ENCODE assay signal across 8 cellular contexts in genomic region chr7:75442465-75443111, GRCh38. TPM values are rescaled to one million over a fixed set of nuclear protein-coding genes. Genes with fewer than 3 reads are reported as not detected.
DNase-seq lines count a peak whose midpoint lies in the region; ATAC-seq and TF ChIP-seq lines count a peak whose summit lies in the region.
"Not testable (repeated sequence)": the region's sequence is repeated elsewhere in the genome, so short reads cannot be mapped to it uniquely, and the experiment has no call there.

No MANE protein-coding gene starts in this region.

- POLR2A ChIA-PET in PC-3 (lab: Charles Lee; ENCODE audit: unreplicated experiment) = not testable (repeated sequence)

- not testable (repeated sequence) for BruUV-seq in PC-3 (replicated peaks; lab: Mats Ljungman, UMichigan)

- not testable (repeated sequence) for H3K9me3 ChIP-seq in PC-3 (ENCODE audit: low read length); lung (ENCODE audit: control insufficient read depth in 2 of 2, insufficient read depth in 1 of 2, low read length in 1 of 2)

- H3K4me2 ChIP-seq in PC-3 (ENCODE audit: low read length) = peak overlapping the region; percentile 70

- H3K36me3 Mint-ChIP-seq in activated T-helper 17 cell treated with anti-CD3 and anti-CD28 coated beads, Interleukin-2, amount 50 U/mL, for 72 hours (ENCODE audit: low read depth) = peaks cover 49% of the 10 kb centered on the region

- peak overlapping the region; percentile 69 for H3K9ac ChIP-seq in PC-3 (ENCODE audit: low read length)

- H3K27me3 Mint-ChIP-seq in activated T-helper 17 cell treated with anti-CD3 and anti-CD28 coated beads, Interleukin-2, amount 50 U/mL, for 72 hours = not testable (repeated sequence)

- peak overlapping the region; percentile 90 for H3K27ac Mint-ChIP-seq in activated T-helper 17 cell treated with anti-CD3 and anti-CD28 coated beads, Interleukin-2, amount 50 U/mL, for 72 hours

- not testable (repeated sequence) for H4K20me1 ChIP-seq in PC-3 (ENCODE audit: low read length)

- not testable (repeated sequence) for H3F3A ChIP-seq in PC-3 (ENCODE audit: low read length, unreplicated experiment)

- CTCF ChIA-PET in PC-3 (lab: Charles Lee) = not testable (repeated sequence)

- intact Hi-C loops in PC-3 (cut with micrococcal nuclease) = not testable (repeated sequence)

- H3K9me2 ChIP-seq in PC-3 (replicated peaks; ENCODE audit: low read length) = not testable (repeated sequence)

- TF ChIP-seq CTCF in PC-3 (conservative IDR thresholded peaks at IDR 0.05; ENCODE audit: low read depth, low read length); epithelial cell of proximal tubule (conservative IDR thresholded peaks at IDR 0.05; ENCODE audit: low read depth, low read length); lung (IDR thresholded peaks at IDR 0.05; ENCODE audit: control extremely low read depth, extremely low read depth): not testable (repeated sequence)

- not testable (repeated sequence) for H3K27me3 ChIP-seq in PC-3 (ENCODE audit: low read length); lung (ENCODE audit: control insufficient read depth, insufficient read depth)

- WGBS in lung, 2 donors = 1% methylated on average over 15 to 47 of the region's 76 CpGs

- DNase-seq in DMS79 treated with DMSO at 0.1 percent for 48 hours (lab: John Stamatoyannopoulos, UW) (peak; percentile 3), PC-3 (peak; percentile 11)
- DNase-seq in epithelial cell of proximal tubule (ENCODE audit: low read depth); lung (ENCODE audit: low spot score): not testable (repeated sequence)
- DNase-seq in stimulated activated CD4-positive, alpha-beta T cell treated with anti-CD3 and anti-CD28 coated beads, Interleukin-4, amount 100 ng/mL, for 24 hours = peak; percentile 17

- not testable (repeated sequence) for H2AFZ ChIP-seq in PC-3 (ENCODE audit: low read length)

- not testable (repeated sequence) for H3K4me1 ChIP-seq in PC-3 (ENCODE audit: insufficient read depth, low read length); lung (ENCODE audit: control insufficient read depth in 2 of 2, insufficient read depth in 2 of 2, low read length in 2 of 2)

- H3K4me1 Mint-ChIP-seq in activated T-helper 17 cell treated with anti-CD3 and anti-CD28 coated beads, Interleukin-2, amount 50 U/mL, for 72 hours = peaks cover 13% of the 10 kb centered on the region

- H3K9me3 Mint-ChIP-seq in activated T-helper 17 cell treated with anti-CD3 and anti-CD28 coated beads, Interleukin-2, amount 50 U/mL, for 72 hours = not testable (repeated sequence)

- H3K79me2 ChIP-seq in PC-3 (ENCODE audit: low read length) = not testable (repeated sequence)

- H3K4me3 Mint-ChIP-seq in activated T-helper 17 cell treated with anti-CD3 and anti-CD28 coated beads, Interleukin-2, amount 50 U/mL, for 72 hours = peak overlapping the region; percentile 78

- H3K36me3 ChIP-seq in PC-3 (ENCODE audit: low read depth, low read length) (peaks cover 18% of the 10 kb centered on the region), lung (ENCODE audit: control insufficient read depth in 2 of 2, insufficient read depth in 2 of 2, low read length in 2 of 2) (peaks cover 11 to 20% of the 10 kb centered on the region in 2 donors)

- H3K4me3 ChIP-seq in PC-3 (ENCODE audit: low read length) (peak overlapping the region; percentile 66), epithelial cell of proximal tubule (ENCODE audit: low read depth, low read length) (peak overlapping the region; percentile 59), lung (peak overlapping the region; percentile 56)

- H3K27ac ChIP-seq in PC-3 (ENCODE audit: low read length) = peak overlapping the region; percentile 30; the same call in 1 of the 2 replicates
- peak overlapping the region; percentile 82 to 91 for H3K27ac ChIP-seq in lung (ENCODE audit: low read depth in 1 of 2, low read length in 1 of 2)

- peak; percentile 78 for ATAC-seq in GM21423 (IDR thresholded peaks at IDR 0.05; ENCODE audit: unreplicated experiment)
- peak; percentile 87 for ATAC-seq in HG03342 (IDR thresholded peaks at IDR 0.05; ENCODE audit: unreplicated experiment)
- peak; percentile 83 for ATAC-seq in PC-3
- ATAC-seq in activated T-helper 17 cell treated with anti-CD3 and anti-CD28 coated beads, Interleukin-2, amount 50 U/mL, for 72 hours (replicated peaks) = peak; percentile 97
- ATAC-seq in lung (ENCODE audit: insufficient read depth, low FRiP score) = peak; percentile 96

RNA-seq across cellular contexts. Expression of gene POM121C, which starts 43.5 kb away (rescaled TPM):
- total RNA-seq in PC-3 (2014; rRNA removed) (11.0 and 23.8 TPM in 2 replicates), epithelial cell of proximal tubule (8.4 and 8.7 TPM in 2 replicates), lung (10 to 100 TPM; 26.2 to 37.4 TPM)
- 100 to 1,000 TPM; 108 to 220 TPM for total RNA-seq in activated T-helper 17 cell treated with anti-CD3 and anti-CD28 coated beads, Interleukin-2, amount 50 U/mL, for 72 hours
- 10 to 100 TPM; 13.2 to 16.5 TPM for polyA plus RNA-seq in lung

RNA-seq across cellular contexts. Expression of gene TRIM73, which starts 47.2 kb away (rescaled TPM):
- 5.2 and 6.4 TPM in 2 replicates for total RNA-seq in PC-3 (2014; rRNA removed)
- total RNA-seq in activated T-helper 17 cell treated with anti-CD3 and anti-CD28 coated beads, Interleukin-2, amount 50 U/mL, for 72 hours = 1 to 10 TPM; 3.2 to 8.6 TPM
- total RNA-seq in epithelial cell of proximal tubule = 0.14 and 0.58 TPM in 2 replicates
- 1 to 10 TPM; 3.4 to 4.9 TPM for total RNA-seq in lung
- polyA plus RNA-seq in lung = 1 to 10 TPM; 1.2 to 2.4 TPM

RNA-seq across cellular contexts. Expression of gene SPDYE5, which starts 49.5 kb away (rescaled TPM):
- total RNA-seq in PC-3 (2014; rRNA removed) (0.18 TPM in 1 of 2 replicates, not detected in the other), epithelial cell of proximal tubule (not detected in 2 replicates), lung (under 1 TPM in 1 of 2 donors, not detected in 1; 0.28 TPM)
- under 1 TPM in 1 of 2 donors, not detected in 1; 0.24 TPM for total RNA-seq in activated T-helper 17 cell treated with anti-CD3 and anti-CD28 coated beads, Interleukin-2, amount 50 U/mL, for 72 hours
- under 1 TPM in 1 of 2 donors, not detected in 1; 0.06 TPM for polyA plus RNA-seq in lung
